8 cellular contexts compared by ENCODE assay signal in genomic region chr12:19129121-19129485, GRCh38. TPM values are rescaled to one million over a fixed set of nuclear protein-coding genes. Genes with fewer than 3 reads are reported as not detected.
A peak's percentile ranks its signal among the peaks of the same experiment; 100 is the strongest.
DNase-seq lines count a peak whose midpoint lies in the region; ATAC-seq, FAIRE-seq and TF ChIP-seq lines count a peak whose summit lies in the region.

No MANE protein-coding gene starts in this region.

- FAIRE-seq in H1 (lab: Jason Lieb, UNC): no peak

- H3K4me1 ChIP-seq in CD8-positive, alpha-beta T cell (ENCODE audit: insufficient read depth, low read length): peaks cover 6% of the 10 kb centered on the region
- H3K4me1 ChIP-seq in H1 (replicated peaks in 1 of 4; ENCODE audit: control insufficient read depth in 3 of 4, insufficient read depth in 4 of 4, low read length in 3 of 4): no peaks in the 10 kb centered on the region; a peak in 2 of 7 replicates
- H3K4me1 ChIP-seq in neural progenitor cell: peaks cover 28% of the 10 kb centered on the region

- peaks cover 5% of the 10 kb centered on the region for H3K27me3 Mint-ChIP-seq in CD8-positive, alpha-beta T cell (ENCODE audit: low read depth)
- H3K27me3 Mint-ChIP-seq in neural progenitor cell (ENCODE audit: insufficient read depth, low read depth): peaks cover 14% of the 10 kb centered on the region

- H3K9me3 ChIP-seq in CD8-positive, alpha-beta T cell (ENCODE audit: low read length): no peaks in the 10 kb centered on the region
- H3K9me3 ChIP-seq in H1 (ENCODE audit: insufficient read depth in 2 of 2, low read depth in 1 of 2, low read length in 1 of 2) (peaks cover 2 to 14% of the 10 kb centered on the region in 2 experiments; a peak in 3 of 4 replicates), neural progenitor cell (ENCODE audit: low read depth) (peaks cover 4% of the 10 kb centered on the region)

- no peak overlapping the region for H3K23ac ChIP-seq in H1 (ENCODE audit: insufficient read length)

- H3K27ac ChIP-seq in CD8-positive, alpha-beta T cell (ENCODE audit: low read depth, low read length): no peak overlapping the region
- no peak overlapping the region for H3K27ac ChIP-seq in H1 (ENCODE audit: low read depth, low read length)
- no peak overlapping the region for H3K27ac ChIP-seq in neural progenitor cell

- intact Hi-C loops in CD8-positive, alpha-beta T cell (cut with DNase I, micrococcal nuclease): no loop called here

- peaks cover 2% of the 10 kb centered on the region for H3K36me3 Mint-ChIP-seq in CD8-positive, alpha-beta T cell
- H3K36me3 Mint-ChIP-seq in neural progenitor cell: peaks cover 23% of the 10 kb centered on the region

- no peak overlapping the region for H3K14ac ChIP-seq in H1 (ENCODE audit: insufficient read length)

- TF ChIP-seq POLR2A in H1 (IDR thresholded peaks at IDR 0.05; ENCODE audit: control extremely low read depth in 1 of 2, low read depth in 2 of 2, low read length in 2 of 2): no peak

- H3K4me2 ChIP-seq in H1 (ENCODE audit: insufficient read depth in 1 of 2, low read depth in 2 of 2, low read length in 2 of 2): peak overlapping the region; percentile 43 to 61
- H3K4me2 ChIP-seq in neural progenitor cell: peak overlapping the region; percentile 35

- TF ChIP-seq RAD21 in H1 (IDR thresholded peaks at IDR 0.05 in 1 of 2, conservative IDR thresholded peaks at IDR 0.05 in 1 of 2; ENCODE audit: low read depth in 2 of 2, low read length in 2 of 2): 0 out of 4 replicates have a peak, but pooled peaks of 1 of the 2 experiments have one; percentile 9

- POLR2A ChIA-PET in CD8-positive, alpha-beta T cell (lab: Charles Lee): no interaction called here
- POLR2A ChIA-PET in H1 (lab: Charles Lee; ENCODE audit: partially characterized antibody): interaction anchor here (0.7 to 0.8 kb wide), 3 partner anchors 9 to 76 kb away, joined by 3 to 4 read pairs (median 3); no protein-coding TSS in a partner anchor

- no peak overlapping the region for H4K8ac ChIP-seq in H1 (ENCODE audit: extremely low read depth, insufficient read depth, low read length)

- peak overlapping the region; percentile 56 for H4K5ac ChIP-seq in H1 (ENCODE audit: insufficient read length, low read depth, low read length)

- H4K91ac ChIP-seq in H1 (replicated peaks; ENCODE audit: insufficient read length, low read length): no peak overlapping the region

- H3K27me3 ChIP-seq in CD8-positive, alpha-beta T cell (ENCODE audit: insufficient read depth, low read length): no peaks in the 10 kb centered on the region
- H3K27me3 ChIP-seq in H1 (replicated peaks in 1 of 4; ENCODE audit: control insufficient read depth in 3 of 4, extremely low read depth in 1 of 4, insufficient read depth in 3 of 4, low read length in 3 of 4) (no peaks in the 10 kb centered on the region), neural progenitor cell (no peaks in the 10 kb centered on the region)

- H3K4me1 Mint-ChIP-seq in CD8-positive, alpha-beta T cell (ENCODE audit: low read depth): peaks cover 11% of the 10 kb centered on the region
- peaks cover 22% of the 10 kb centered on the region for H3K4me1 Mint-ChIP-seq in neural progenitor cell

- H3K9ac ChIP-seq in H1 (replicated peaks in 1 of 4; ENCODE audit: extremely low read depth in 1 of 4, low read depth in 3 of 4, low read length in 3 of 4) (no peak overlapping the region; a peak in 1 of 7 replicates), neural progenitor cell (no peak overlapping the region)

- 4% methylated on average over 11 of the region's 12 CpGs; no CpG with 5 or more reads in 1 of the 2 experiments for WGBS in H1 (ENCODE audit: extremely low coverage in 1 of 2, insufficient coverage in 1 of 2, insufficient read length in 1 of 2, insufficient replicate concordance in 2 of 2, low coverage in 1 of 2, low lambda C conversion rate in 2 of 2, missing lambda C conversion rate in 1 of 2), 2 experiments

- H3K18ac ChIP-seq in H1 (ENCODE audit: extremely low read depth, low read length): no peak overlapping the region

- TF ChIP-seq CTCF in CD8-positive, alpha-beta T cell (IDR thresholded peaks at IDR 0.05): no peak
- no peak for TF ChIP-seq CTCF in H1 (IDR thresholded peaks at IDR 0.05; ENCODE audit: control extremely low read depth in 1 of 3, insufficient read depth in 1 of 3, low read depth in 1 of 3, low read length in 3 of 3)
- no peak for TF ChIP-seq CTCF in neural progenitor cell (IDR thresholded peaks at IDR 0.05)

- H2BK12ac ChIP-seq in H1 (ENCODE audit: low read depth, low read length): no peak overlapping the region

- peak overlapping the region; percentile 28 for H3K4me3 ChIP-seq in CD8-positive, alpha-beta T cell (ENCODE audit: low read depth, low read length)
- H3K4me3 ChIP-seq in H1 (ENCODE audit: extremely low read depth in 1 of 4, insufficient read depth in 2 of 4, low read depth in 3 of 4, low read length in 4 of 4) (peak overlapping the region; percentile 27 to 58 (median 32); a peak in 6 of 8 replicates), neural progenitor cell (peak overlapping the region; percentile 16)

- H3K9me3 Mint-ChIP-seq in CD8-positive, alpha-beta T cell: peaks cover 15% of the 10 kb centered on the region
- H3K9me3 Mint-ChIP-seq in neural progenitor cell: peaks cover 29% of the 10 kb centered on the region

- peaks cover 5 to 37% of the 10 kb centered on the region in 2 experiments for H3K79me2 ChIP-seq in H1 (ENCODE audit: control insufficient read depth in 1 of 2, insufficient read depth in 2 of 2, low read length in 2 of 2)
- peaks cover 41% of the 10 kb centered on the region for H3K79me2 ChIP-seq in neural progenitor cell (ENCODE audit: low read depth)

- DNase-seq in CD8-positive, alpha-beta T cell: no peak
- DNase-seq in NCI-H1092 (lab: John Stamatoyannopoulos, UW) (peak; percentile 55), H1 (ENCODE audit: low read depth in 1 of 2, low spot score in 2 of 2) (no peak), neural progenitor cell (ENCODE audit: low spot score) (no peak), NCI-H2029 treated with DMSO at 0.1 percent for 48 hours (lab: John Stamatoyannopoulos, UW) (no peak)
- DNase-seq in activated CD4-positive, CD25-positive, alpha-beta regulatory T cell (lab: John Stamatoyannopoulos, UW): no peak

- CTCF ChIA-PET in CD8-positive, alpha-beta T cell (lab: Charles Lee): no interaction called here
- CTCF ChIA-PET in H1 (lab: Charles Lee; ENCODE audit: partially characterized antibody): interaction anchor here (0.7 to 1.0 kb wide), 2 partner anchors 12 to 65 kb away, joined by 3 read pairs; no protein-coding TSS in a partner anchor

- ATAC-seq in CD8-positive, alpha-beta T cell: no peak
- ATAC-seq in GM19328 (IDR thresholded peaks at IDR 0.05; ENCODE audit: unreplicated experiment) (no peak), HG03460 (IDR thresholded peaks at IDR 0.05; ENCODE audit: unreplicated experiment) (no peak)

- H4K20me1 ChIP-seq in H1 (replicated peaks in 1 of 2; ENCODE audit: control insufficient read depth in 1 of 2, insufficient read depth in 2 of 2, low read length in 2 of 2) (peaks cover 6% of the 10 kb centered on the region in 2 experiments), neural progenitor cell (ENCODE audit: low read depth) (peaks cover 28% of the 10 kb centered on the region)

- H3F3A ChIP-seq in neural progenitor cell (ENCODE audit: low read depth): peaks cover 36% of the 10 kb centered on the region

- no peak overlapping the region for H2BK20ac ChIP-seq in H1 (ENCODE audit: low read length)

- H3K79me1 ChIP-seq in H1 (ENCODE audit: low read depth, low read length): no peaks in the 10 kb centered on the region

- H3K23me2 ChIP-seq in H1 (ENCODE audit: low read depth, low read length): peaks cover 4% of the 10 kb centered on the region

- H2BK5ac ChIP-seq in H1 (ENCODE audit: low read depth, low read length): no peak overlapping the region

- no peak overlapping the region for H3K56ac ChIP-seq in H1 (replicated peaks; ENCODE audit: insufficient read length, low read depth, low read length)

- no peaks in the 10 kb centered on the region for H3K36me3 ChIP-seq in CD8-positive, alpha-beta T cell (ENCODE audit: insufficient read depth, low read length)
- H3K36me3 ChIP-seq in H1 (ENCODE audit: control insufficient read depth in 2 of 4, insufficient read depth in 4 of 4, low read length in 3 of 4) (peaks cover 0 to 27% (median 3%) of the 10 kb centered on the region in 4 experiments; a peak in 2 of 8 replicates), neural progenitor cell (peaks cover 6% of the 10 kb centered on the region)

- H2AFZ ChIP-seq in H1 (ENCODE audit: low read length) (no peak overlapping the region; the same call in 1 of the 2 replicates), neural progenitor cell (replicated peaks) (no peak overlapping the region)

- H3K4ac ChIP-seq in H1 (replicated peaks; ENCODE audit: insufficient read length, low read depth, low read length): no peak overlapping the region

- H3K27ac Mint-ChIP-seq in CD8-positive, alpha-beta T cell: peak overlapping the region; percentile 63
- peak overlapping the region; percentile 27 for H3K27ac Mint-ChIP-seq in neural progenitor cell

- H2BK15ac ChIP-seq in H1 (ENCODE audit: low read length): no peak overlapping the region

- H2AK5ac ChIP-seq in H1 (ENCODE audit: low read depth, low read length): no peak overlapping the region

- H3K4me3 Mint-ChIP-seq in CD8-positive, alpha-beta T cell: peak overlapping the region; percentile 79
- H3K4me3 Mint-ChIP-seq in neural progenitor cell: peak overlapping the region; percentile 80

- no peak for TF ChIP-seq EP300 in H1 (IDR thresholded peaks at IDR 0.05; ENCODE audit: borderline replicate concordance in 1 of 2, low read depth in 2 of 2, low read length in 2 of 2)

- H2BK120ac ChIP-seq in H1 (replicated peaks; ENCODE audit: low read depth, low read length): no peak overlapping the region

TF ChIP-seq in H1, 55 proteins besides CTCF, POLR2A, EP300 and RAD21:
- TF ChIP-seq ASH2L (IDR thresholded peaks at IDR 0.05; ENCODE audit: low read length) (peak; percentile 28), TAF1 (IDR thresholded peaks at IDR 0.05; ENCODE audit: low read depth, low read length) (peak; percentile 10; the same call in 1 of the 2 replicates), NANOG (IDR thresholded peaks at IDR 0.05; ENCODE audit: insufficient read depth, low read depth, low read length, poor library complexity, severe bottlenecking) (peak; percentile 57), SAP30 (IDR thresholded peaks at IDR 0.05; ENCODE audit: insufficient read depth, insufficient replicate concordance, low read length) (no peak)

RNA-seq across cellular contexts. Expression of gene PLEKHA5, which starts 0.4 kb away (rescaled TPM):
- 1 to 10 TPM; 2.7 to 3.2 TPM for total RNA-seq in CD8-positive, alpha-beta T cell
- 63.7 and 66.1 TPM in 2 replicates for total RNA-seq in H1 (2021; fragmentation: NEBNext Ultra II Directional; extraction: Animal tissue kit (Norgen Biotek cat#: 25700))
- polyA plus RNA-seq in H1 (2011; rRNA removed): 12.1 and 17.2 TPM in 2 replicates
- polyA plus RNA-seq in H1 (2011; cell fraction: cytosol; rRNA removed): 22.0 TPM
- 33.7 TPM for polyA plus RNA-seq in H1 (2011; cell fraction: nucleus; rRNA removed)
- 28.9 to 40.9 TPM (median 32.3 TPM) in 4 replicates for polyA plus RNA-seq in H1 (2012, experiment 1 of 2)
- 2.3 TPM for polyA plus RNA-seq in H1 (2012, experiment 2 of 2)
- polyA plus RNA-seq in H1 (2013, experiment 1 of 2): 56.5 TPM
- polyA plus RNA-seq in H1 (2013, experiment 2 of 2): 51.3 TPM
- polyA minus RNA-seq in H1 (2011; rRNA and poly(A)+ RNA removed): 56.4 and 61.1 TPM in 2 replicates
- polyA minus RNA-seq in H1 (2011; cell fraction: cytosol; rRNA and poly(A)+ RNA removed): 27.7 TPM
- 167 TPM for polyA minus RNA-seq in H1 (2011; cell fraction: nucleus; rRNA and poly(A)+ RNA removed)
- total RNA-seq in neural progenitor cell (ENCODE audit: low replicate concordance): 52.7 and 86.7 TPM in 2 replicates

Comparison
In these comparisons a context has a peak if more than half of its experiments do, and no peak if none do; other contexts are left out.
1. RNA of gene PLEKHA5, which starts 0.4 kb away (total RNA-seq): 52.7 to 86.7 TPM in neural progenitor cell and 63.7 to 66.1 TPM in H1; 2.7 to 3.2 TPM in CD8-positive, alpha-beta T cell; every median in the first group is over 10 times any median in the second.
2. Peak in every context shown above with its lines, with median percentiles within 50 percentile points of each other: H3K4me3 ChIP-seq.